8 cellular contexts compared by ENCODE assay signal in genomic region chr6:13710552-13711383, GRCh38. TPM values are rescaled to one million over a fixed set of nuclear protein-coding genes. Genes with fewer than 3 reads are reported as not detected.
DNase-seq lines count a peak whose midpoint lies in the region; ATAC-seq, FAIRE-seq and TF ChIP-seq lines count a peak whose summit lies in the region.

No MANE protein-coding gene starts in this region.

- H3K27ac ChIP-seq in PC-3 (ENCODE audit: low read length) (0 out of 2 replicates have a peak overlapping the region, but pooled peaks have one; percentile 3), pancreas (peak overlapping the region; percentile 53 to 97 (median 90))

- H3K4me1 ChIP-seq in PC-3 (ENCODE audit: insufficient read depth, low read length), result peaks cover 27% of the 10 kb centered on the region
- H3K4me1 ChIP-seq in pancreas, result peaks cover 14 to 26% (median 19%) of the 10 kb centered on the region in 3 donors

- CTCF ChIA-PET in PC-3 (lab: Charles Lee), result interaction anchor here (0.9 kb wide), 1 partner anchor 95 kb away, joined by 4 read pairs; the partner anchor contains the start of gene NOL7

- no peaks in the 10 kb centered on the region for H3F3A ChIP-seq in PC-3 (ENCODE audit: low read length, unreplicated experiment)

- no TSS peak for BruUV-seq in PC-3 (replicated peaks; lab: Mats Ljungman, UMichigan)

- peaks cover 3 to 5% of the 10 kb centered on the region in 2 donors for H3K9me3 Mint-ChIP-seq in activated naive CD4-positive, alpha-beta T cell treated with anti-CD3 and anti-CD28 coated beads, Interleukin-2, amount 50 U/mL, for 72 hours

- POLR2A ChIA-PET in PC-3 (lab: Charles Lee; ENCODE audit: unreplicated experiment), result no interaction called here

- no peak overlapping the region; the same call in 1 of the 2 replicates for H2AFZ ChIP-seq in PC-3 (ENCODE audit: low read length)

- peak overlapping the region; percentile 92 to 95 for H3K27ac Mint-ChIP-seq in activated naive CD4-positive, alpha-beta T cell treated with anti-CD3 and anti-CD28 coated beads, Interleukin-2, amount 50 U/mL, for 72 hours

- H3K9me2 ChIP-seq in PC-3 (replicated peaks; ENCODE audit: low read length), result no peaks in the 10 kb centered on the region

- H3K79me2 ChIP-seq in PC-3 (ENCODE audit: low read length), result peaks cover 52% of the 10 kb centered on the region

- WGBS in pancreas, 2 donors, result 0% methylated on average over 45 to 84 of the region's 84 CpGs

- ATAC-seq in HG03025 (IDR thresholded peaks at IDR 0.05; ENCODE audit: low FRiP score, unreplicated experiment) (peak; percentile 17), PC-3 (peak; percentile 19), Right ventricle myocardium superior (ENCODE audit: poor library complexity) (peak; percentile 6), pancreas (peak; percentile 17 to 42 (median 34))
- ATAC-seq in activated naive CD4-positive, alpha-beta T cell treated with anti-CD3 and anti-CD28 coated beads, Interleukin-2, amount 50 U/mL, for 72 hours, result peak in 1 of 2 donors; percentile 17

- DNase-seq in NOMO-1 (lab: John Stamatoyannopoulos, UW; ENCODE audit: unreplicated experiment in 2 of 2), result peak; percentile 18 to 23
- DNase-seq in NOMO-1 treated with dmso at 0.1 percent for 144 hours (lab: John Stamatoyannopoulos, UW; ENCODE audit: unreplicated experiment), result no peak
- peak; percentile 50 for DNase-seq in PC-3
- DNase-seq in activated naive CD4-positive, alpha-beta T cell treated with anti-CD3 and anti-CD28 coated beads, Interleukin-2, amount 50 U/mL, for 72 hours (ENCODE audit: low spot score in 2 of 2), result peak; percentile 42 to 64
- DNase-seq in Right ventricle myocardium superior, result peak; percentile 52
- DNase-seq in pancreas, result peak; percentile 57 to 86 (median 66)
- no peak for DNase-seq in NCI-H2196 treated with DMSO at 0.1 percent for 48 hours (lab: John Stamatoyannopoulos, UW; ENCODE audit: unreplicated experiment)

- TF ChIP-seq CTCF in PC-3 (conservative IDR thresholded peaks at IDR 0.05; ENCODE audit: low read depth, low read length) (no peak), pancreas (IDR thresholded peaks at IDR 0.05) (no peak)

- intact Hi-C loops in PC-3 (cut with micrococcal nuclease) (loop anchor here (5.0 to 10.0 kb wide), 3 partner anchors 102 to 376 kb away; partner anchors contain the start of genes MCUR1 and SIRT5), Right ventricle myocardium superior (cut with DNase I) (loop anchor here (5.0 kb wide), 1 partner anchor 93 kb away; the partner anchor contains the start of gene NOL7), pancreas (cut with DNase I) (no loop called here)

- no peak for FAIRE-seq in pancreas (lab: Jason Lieb, UNC)

- H3K9ac ChIP-seq in PC-3 (ENCODE audit: low read length), result peak overlapping the region; percentile 66

- H3K36me3 ChIP-seq in PC-3 (ENCODE audit: low read depth, low read length) (no peaks in the 10 kb centered on the region), pancreas (no peaks in the 10 kb centered on the region)

- H3K4me3 ChIP-seq in PC-3 (ENCODE audit: low read length), result peak overlapping the region; percentile 87
- peak overlapping the region; percentile 72 to 89 (median 84) for H3K4me3 ChIP-seq in pancreas

- H4K20me1 ChIP-seq in PC-3 (ENCODE audit: low read length), result peaks cover 34% of the 10 kb centered on the region

- H3K4me2 ChIP-seq in PC-3 (ENCODE audit: low read length), result peak overlapping the region; percentile 97

- H3K36me3 Mint-ChIP-seq in activated naive CD4-positive, alpha-beta T cell treated with anti-CD3 and anti-CD28 coated beads, Interleukin-2, amount 50 U/mL, for 72 hours, result peaks cover 18 to 25% of the 10 kb centered on the region in 2 donors

- H3K27me3 ChIP-seq in PC-3 (ENCODE audit: low read length) (no peaks in the 10 kb centered on the region), pancreas (no peaks in the 10 kb centered on the region)

- H3K9me3 ChIP-seq in PC-3 (ENCODE audit: low read length) (no peaks in the 10 kb centered on the region), pancreas (no peaks in the 10 kb centered on the region)

RNA-seq across cellular contexts. Expression of gene RANBP9, which starts 0.9 kb away (rescaled TPM):
- total RNA-seq in PC-3 (2014; rRNA removed) (25.8 and 27.9 TPM in 2 replicates), Right ventricle myocardium superior (29.9 TPM), pancreas (10 to 100 TPM; 13.3 to 22.2 (median 17.5) TPM)
- total RNA-seq in activated naive CD4-positive, alpha-beta T cell treated with anti-CD3 and anti-CD28 coated beads, Interleukin-2, amount 50 U/mL, for 72 hours, result 10 to 100 TPM; 52.9 to 75.5 TPM
- 10 to 100 TPM in 1 of 2 donors, 1 to 10 TPM in 1; 9.6 to 16.0 TPM for polyA plus RNA-seq in pancreas

Comparison
In these comparisons a context has a peak if more than half of its experiments do, and no peak if none do; other contexts are left out.
1. DNase-seq: peak in NOMO-1 (2 of 2), PC-3 (single experiment), activated naive CD4-positive, alpha-beta T cell treated with anti-CD3 and anti-CD28 coated beads, Interleukin-2, amount 50 U/mL, for 72 hours (2 of 2), Right ventricle myocardium superior (single experiment) and pancreas (6 of 6); none in NOMO-1 treated with dmso at 0.1 percent for 144 hours (single experiment) and NCI-H2196 treated with DMSO at 0.1 percent for 48 hours (single experiment).
2. intact Hi-C loops: an anchor here in PC-3 (5.0 to 10.0 kb wide) and Right ventricle myocardium superior (5.0 kb wide); none called in pancreas.